Comparison of ENCODE assay signal across 16 cellular contexts in the genomic region with DNA sequence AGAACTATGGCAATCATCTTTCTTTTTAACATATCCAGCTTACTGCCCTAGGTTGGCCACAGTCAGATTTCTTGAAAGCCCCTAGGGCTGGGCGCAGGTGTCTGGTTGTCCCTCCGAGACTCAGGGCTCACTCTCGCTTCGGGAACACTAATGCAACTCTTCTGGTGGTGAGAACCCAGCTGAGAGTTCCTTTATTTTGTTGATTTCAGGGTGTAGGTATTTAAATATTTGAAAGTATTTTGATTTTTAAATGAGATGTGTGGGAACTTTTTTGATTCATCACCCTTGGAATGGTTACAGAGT. TPM values are rescaled to one million over a fixed set of nuclear protein-coding genes. Genes with fewer than 3 reads are reported as not detected.
DNase-seq lines count a peak whose midpoint lies in the region; ATAC-seq and TF ChIP-seq lines count a peak whose summit lies in the region.
"Had no signal": no experiment of that assay in that cellular context is flagged by ENCODE, and none has a peak within 500 bp of the region (broad histone marks: within the 10 kb centered on the region; RNA-seq: fewer than 3 reads in every experiment).

No MANE protein-coding gene starts in this region.

- no peak overlapping the region for H3K4me3 ChIP-seq in CD4-positive, CD25-positive, alpha-beta regulatory T cell (ENCODE audit: low read depth, low read length)
- H3K4me3 ChIP-seq in CD4-positive, alpha-beta memory T cell (ENCODE audit: low read length in 2 of 2), result no peak overlapping the region
- H3K4me3 ChIP-seq in naive thymus-derived CD4-positive, alpha-beta T cell (ENCODE audit: low read length), result no peak overlapping the region
- no peak overlapping the region for H3K4me3 ChIP-seq in SJCRH30
- H3K4me3 ChIP-seq in upper lobe of right lung, result no peak overlapping the region
- H3K4me3 ChIP-seq in GM23248, result no peak overlapping the region
- H3K4me3 ChIP-seq: body of pancreas, tibial nerve had no signal

- H3K4me3 Mint-ChIP-seq in CD4-positive, CD25-positive, alpha-beta regulatory T cell, result peak overlapping the region in 3 of 4 donors; percentile 25 to 40 (median 40)
- H3K4me3 Mint-ChIP-seq in CD4-positive, alpha-beta memory T cell, result peak overlapping the region in 7 of 8 donors; percentile 36 to 76 (median 52)
- H3K4me3 Mint-ChIP-seq in WTC11, result no peak overlapping the region
- peak overlapping the region; percentile 12 to 85 (median 79) for H3K4me3 Mint-ChIP-seq in naive thymus-derived CD4-positive, alpha-beta T cell

- no peaks in the 10 kb centered on the region for H3K9me2 ChIP-seq in GM23248 (ENCODE audit: insufficient read depth)

- ATAC-seq in CD4-positive, CD25-positive, alpha-beta regulatory T cell (ENCODE audit: low read depth in 2 of 2), result no peak
- ATAC-seq in WTC11 (peak; percentile 49), upper lobe of right lung (no peak)
- no peak for ATAC-seq in naive thymus-derived CD4-positive, alpha-beta T cell
- ATAC-seq: body of pancreas had no signal

- in situ Hi-C loops in GM23248 (cut with MboI), result no loop called here

- peaks cover 7% of the 10 kb centered on the region; the same call in 1 of the 2 replicates for H3F3A ChIP-seq in GM23248 (ENCODE audit: insufficient read depth)

- POLR2A ChIA-PET in CD4-positive, alpha-beta memory T cell (lab: Charles Lee; ENCODE audit: partially characterized antibody), result interaction anchor here (1.1 to 15.7 kb wide), 2 partner anchors 9 to 26 kb away, joined by 3 to 327 read pairs; no protein-coding TSS in a partner anchor
- POLR2A ChIA-PET in WTC11 (lab: Charles Lee), result no interaction called here
- POLR2A ChIA-PET in naive thymus-derived CD4-positive, alpha-beta T cell (lab: Charles Lee), result interaction anchor here (0.6 to 4.5 kb wide), 4 partner anchors 14 to 39 kb away, joined by 3 to 34 read pairs (median 8); no protein-coding TSS in a partner anchor

- no peaks in the 10 kb centered on the region for H3K27me3 ChIP-seq in CD4-positive, CD25-positive, alpha-beta regulatory T cell (ENCODE audit: control insufficient read depth, insufficient read depth, low read length)
- no peaks in the 10 kb centered on the region for H3K27me3 ChIP-seq in CD4-positive, alpha-beta memory T cell (ENCODE audit: insufficient read depth, low read length)
- H3K27me3 ChIP-seq in naive thymus-derived CD4-positive, alpha-beta T cell (ENCODE audit: control insufficient read depth in 2 of 2, insufficient read depth in 2 of 2, low read length in 2 of 2), result no peaks in the 10 kb centered on the region
- H3K27me3 ChIP-seq in SJCRH30, result no peaks in the 10 kb centered on the region
- no peaks in the 10 kb centered on the region for H3K27me3 ChIP-seq in upper lobe of right lung
- no peaks in the 10 kb centered on the region for H3K27me3 ChIP-seq in GM23248 (replicated peaks; ENCODE audit: insufficient read depth)
- H3K27me3 ChIP-seq: body of pancreas, tibial nerve had no signal

- H3K36me3 ChIP-seq in CD4-positive, CD25-positive, alpha-beta regulatory T cell (ENCODE audit: control insufficient read depth, insufficient read depth, low read length), result peaks cover 2% of the 10 kb centered on the region
- no peaks in the 10 kb centered on the region for H3K36me3 ChIP-seq in CD4-positive, alpha-beta memory T cell (ENCODE audit: insufficient read depth, low read length)
- H3K36me3 ChIP-seq in naive thymus-derived CD4-positive, alpha-beta T cell (ENCODE audit: control insufficient read depth in 2 of 3, insufficient read depth in 3 of 3, low read length in 3 of 3), result peaks cover 0 to 10% (median 0%) of the 10 kb centered on the region in 3 experiments
- no peaks in the 10 kb centered on the region for H3K36me3 ChIP-seq in SJCRH30
- no peaks in the 10 kb centered on the region for H3K36me3 ChIP-seq in upper lobe of right lung
- H3K36me3 ChIP-seq in GM23248 (ENCODE audit: low read depth), result no peaks in the 10 kb centered on the region
- H3K36me3 ChIP-seq: tibial nerve had no signal

- H3K79me2 ChIP-seq in GM23248 (ENCODE audit: insufficient read depth), result peaks cover 53% of the 10 kb centered on the region

- CTCF ChIA-PET in CD4-positive, alpha-beta memory T cell (lab: Charles Lee; ENCODE audit: partially characterized antibody), result interaction anchor here (1.4 to 8.6 kb wide), 4 partner anchors 20 to 39 kb away, joined by 4 to 81 read pairs (median 4); no protein-coding TSS in a partner anchor
- CTCF ChIA-PET in WTC11 (lab: Charles Lee), result interaction anchor here (1.1 to 1.2 kb wide), 2 partner anchors 9 to 19 kb away, joined by 3 read pairs; no protein-coding TSS in a partner anchor
- CTCF ChIA-PET in naive thymus-derived CD4-positive, alpha-beta T cell (lab: Charles Lee), result interaction anchor here (0.6 kb wide), 1 partner anchor 73 kb away, joined by 3 read pairs; no protein-coding TSS in a partner anchor

- peak overlapping the region in 2 of 3 donors; percentile 4 to 86 for H3K27ac Mint-ChIP-seq in CD4-positive, CD25-positive, alpha-beta regulatory T cell
- peak overlapping the region in 6 of 7 donors; percentile 44 to 84 (median 77) for H3K27ac Mint-ChIP-seq in CD4-positive, alpha-beta memory T cell
- H3K27ac Mint-ChIP-seq in WTC11, result peak overlapping the region; percentile 30; the same call in 1 of the 2 replicates
- peak overlapping the region; percentile 68 to 95 (median 90) for H3K27ac Mint-ChIP-seq in naive thymus-derived CD4-positive, alpha-beta T cell

- H3K27ac ChIP-seq in CD4-positive, CD25-positive, alpha-beta regulatory T cell (ENCODE audit: insufficient read depth, low read length, poor library complexity, severe bottlenecking), result no peak overlapping the region
- no peak overlapping the region for H3K27ac ChIP-seq in CD4-positive, alpha-beta memory T cell (ENCODE audit: low read depth, low read length)
- no peak overlapping the region for H3K27ac ChIP-seq in naive thymus-derived CD4-positive, alpha-beta T cell (ENCODE audit: low read depth, low read length)
- no peak overlapping the region for H3K27ac ChIP-seq in SJCRH30
- H3K27ac ChIP-seq in upper lobe of right lung, result no peak overlapping the region
- no peak overlapping the region for H3K27ac ChIP-seq in GM23248
- H3K27ac ChIP-seq: body of pancreas, tibial nerve had no signal

- H3K4me2 ChIP-seq in GM23248 (ENCODE audit: unreplicated experiment), result no peak overlapping the region

- DNase-seq in CD4-positive, CD25-positive, alpha-beta regulatory T cell, result no peak
- no peak for DNase-seq in CD4-positive, alpha-beta memory T cell
- DNase-seq in WTC11 (ENCODE audit: low spot score) (no peak), SJCRH30 (no peak), upper lobe of right lung (no peak), GM23248 (no peak)
- no peak for DNase-seq in naive thymus-derived CD4-positive, alpha-beta T cell
- DNase-seq: activated naive CD4-positive, alpha-beta T cell treated with anti-CD3 and anti-CD28 coated beads, Interleukin-2, amount 50 U/mL, for 16 hours; AML-193; body of pancreas; Calu3; EL; KBM-7; NCI-H1048; SW 1271 had no signal

- peaks cover 0 to 2% (median 0%) of the 10 kb centered on the region in 7 donors for H3K9me3 Mint-ChIP-seq in CD4-positive, CD25-positive, alpha-beta regulatory T cell
- peaks cover 0 to 2% (median 0%) of the 10 kb centered on the region in 8 donors for H3K9me3 Mint-ChIP-seq in CD4-positive, alpha-beta memory T cell
- H3K9me3 Mint-ChIP-seq in WTC11, result no peaks in the 10 kb centered on the region
- no peaks in the 10 kb centered on the region for H3K9me3 Mint-ChIP-seq in naive thymus-derived CD4-positive, alpha-beta T cell

- H2AFZ ChIP-seq in GM23248, result no peak overlapping the region

- H3K4me1 ChIP-seq in CD4-positive, CD25-positive, alpha-beta regulatory T cell (ENCODE audit: control insufficient read depth, insufficient read depth, low read length, poor library complexity, severe bottlenecking), result peaks cover 82% of the 10 kb centered on the region
- H3K4me1 ChIP-seq in CD4-positive, alpha-beta memory T cell (ENCODE audit: insufficient read depth, low read length), result peaks cover 100% of the 10 kb centered on the region
- peaks cover 89 to 94% of the 10 kb centered on the region in 2 donors for H3K4me1 ChIP-seq in naive thymus-derived CD4-positive, alpha-beta T cell (ENCODE audit: control insufficient read depth in 2 of 2, insufficient read depth in 2 of 2, low read length in 2 of 2)
- H3K4me1 ChIP-seq in SJCRH30 (peaks cover 2% of the 10 kb centered on the region; the same call in 1 of the 2 replicates), upper lobe of right lung (peaks cover 50% of the 10 kb centered on the region), GM23248 (ENCODE audit: insufficient read depth) (peaks cover 10% of the 10 kb centered on the region)

- H4K20me1 ChIP-seq in GM23248 (ENCODE audit: insufficient read depth), result peaks cover 3% of the 10 kb centered on the region; the same call in 1 of the 2 replicates

- no peaks in the 10 kb centered on the region for H3K27me3 Mint-ChIP-seq in CD4-positive, CD25-positive, alpha-beta regulatory T cell
- H3K27me3 Mint-ChIP-seq in CD4-positive, alpha-beta memory T cell, result no peaks in the 10 kb centered on the region
- H3K27me3 Mint-ChIP-seq in WTC11 (ENCODE audit: low read depth), result no peaks in the 10 kb centered on the region
- no peaks in the 10 kb centered on the region for H3K27me3 Mint-ChIP-seq in naive thymus-derived CD4-positive, alpha-beta T cell

- peaks cover under 1% of the 10 kb centered on the region for H3K36me3 Mint-ChIP-seq in CD4-positive, CD25-positive, alpha-beta regulatory T cell
- peaks cover 0 to 4% of the 10 kb centered on the region in 2 donors for H3K36me3 Mint-ChIP-seq in CD4-positive, alpha-beta memory T cell
- H3K36me3 Mint-ChIP-seq in WTC11, result no peaks in the 10 kb centered on the region
- H3K36me3 Mint-ChIP-seq in naive thymus-derived CD4-positive, alpha-beta T cell, result peaks cover 0 to 21% (median 0%) of the 10 kb centered on the region in 5 donors

- TF ChIP-seq CTCF in WTC11 (IDR thresholded peaks at IDR 0.05), result no peak
- no peak for TF ChIP-seq CTCF in upper lobe of right lung (IDR thresholded peaks at IDR 0.05)

- intact Hi-C loops in CD4-positive, alpha-beta memory T cell (cut with micrococcal nuclease), result no loop called here
- intact Hi-C loops in naive thymus-derived CD4-positive, alpha-beta T cell (cut with micrococcal nuclease), result loop anchor here in 1 of 2 donors (10.0 kb wide), 1 partner anchor 771 kb away; the partner anchor contains the start of gene ZAP70
- intact Hi-C loops in upper lobe of right lung (cut with DNase I), result no loop called here

- WGBS in GM23248 (ENCODE audit: low coverage in 1 of 2, low lambda C conversion rate in 2 of 2, missing lambda C conversion rate in 2 of 2), 2 experiments, result 98% methylated on average over 4 of the region's 4 CpGs

- H3K9me3 ChIP-seq in CD4-positive, CD25-positive, alpha-beta regulatory T cell (ENCODE audit: control insufficient read depth in 2 of 2, low read length in 2 of 2), result no peaks in the 10 kb centered on the region
- H3K9me3 ChIP-seq in CD4-positive, alpha-beta memory T cell (ENCODE audit: control insufficient read depth in 1 of 2, low read length in 2 of 2), result no peaks in the 10 kb centered on the region
- no peaks in the 10 kb centered on the region for H3K9me3 ChIP-seq in naive thymus-derived CD4-positive, alpha-beta T cell (ENCODE audit: control insufficient read depth in 2 of 3, low read length in 3 of 3)
- H3K9me3 ChIP-seq in SJCRH30 (replicated peaks) (no peaks in the 10 kb centered on the region), upper lobe of right lung (no peaks in the 10 kb centered on the region), GM23248 (ENCODE audit: low read depth) (no peaks in the 10 kb centered on the region)
- H3K9me3 ChIP-seq: body of pancreas, tibial nerve had no signal

- H3K4me1 Mint-ChIP-seq in CD4-positive, CD25-positive, alpha-beta regulatory T cell, result peaks cover 33 to 99% (median 80%) of the 10 kb centered on the region in 4 donors
- H3K4me1 Mint-ChIP-seq in CD4-positive, alpha-beta memory T cell, result peaks cover 78 to 100% (median 93%) of the 10 kb centered on the region in 4 donors
- H3K4me1 Mint-ChIP-seq in WTC11, result peaks cover 59% of the 10 kb centered on the region
- peaks cover 72 to 100% (median 98%) of the 10 kb centered on the region in 7 donors for H3K4me1 Mint-ChIP-seq in naive thymus-derived CD4-positive, alpha-beta T cell

- no peak overlapping the region for H3K9ac ChIP-seq in GM23248

RNA-seq across cellular contexts. Expression of gene INPP4A, which starts 40.7 kb away (rescaled TPM):
- total RNA-seq in CD4-positive, CD25-positive, alpha-beta regulatory T cell, result 106 TPM
- polyA plus RNA-seq in CD4-positive, CD25-positive, alpha-beta regulatory T cell, result 10 to 100 TPM; 27.9 to 36.3 (median 30.7) TPM
- 100 to 1,000 TPM; 133 TPM for total RNA-seq in CD4-positive, alpha-beta memory T cell
- 10 to 100 TPM; 30.5 to 50.7 TPM for polyA plus RNA-seq in CD4-positive, alpha-beta memory T cell
- total RNA-seq in WTC11 (2021) (31.7 to 38.3 TPM (median 33.4 TPM) in 3 replicates), upper lobe of right lung (35.0 TPM)
- total RNA-seq in naive thymus-derived CD4-positive, alpha-beta T cell, result 100 to 1,000 TPM; 126 to 165 (median 157) TPM
- polyA plus RNA-seq in naive thymus-derived CD4-positive, alpha-beta T cell, result 10 to 100 TPM; 51.4 to 75.4 TPM
- 21.4 and 25.0 TPM in 2 replicates for total RNA-seq in SJCRH30 (2014; rRNA removed; shearing (Covaris generic))
- total RNA-seq in GM23248 (2014; rRNA removed; shearing (Covaris generic)), result 16.0 and 22.8 TPM in 2 replicates
- polyA plus RNA-seq in GM23248 (2016; fragmentation: Nextera tagmentation; extraction: Ambion mirVana), result 8.0 and 9.5 TPM in 2 replicates

Comparison
In these comparisons a context has a peak if more than half of its experiments do, and no peak if none do; other contexts are left out.
1. H3K27ac Mint-ChIP-seq: peak in every context shown above with its lines; median percentile 90 in naive thymus-derived CD4-positive, alpha-beta T cell; 77 in CD4-positive, alpha-beta memory T cell; 45 in CD4-positive, CD25-positive, alpha-beta regulatory T cell; 30 in WTC11.